19 cellular contexts compared by ENCODE assay signal in the genomic region with DNA sequence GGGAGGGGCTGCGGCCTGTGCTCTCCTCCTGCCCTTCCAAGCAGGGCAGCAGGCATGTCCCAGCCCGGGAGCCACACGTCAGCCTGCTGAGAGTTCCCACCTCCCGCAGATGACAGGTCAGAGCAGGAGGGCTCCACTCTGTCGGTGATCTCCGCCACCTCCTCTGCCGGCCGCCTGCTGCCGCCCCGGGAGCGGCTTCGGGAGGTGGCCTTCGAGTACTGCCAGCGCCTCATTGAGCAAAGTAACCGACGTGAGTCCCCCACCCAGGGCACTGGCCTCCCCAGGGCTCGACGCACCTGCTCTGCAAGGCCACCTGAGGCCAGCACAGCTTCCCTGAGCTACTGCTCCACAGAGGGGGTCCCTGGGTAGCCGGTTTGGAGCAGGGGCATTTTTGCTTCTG. TPM values are rescaled to one million over a fixed set of nuclear protein-coding genes. Genes with fewer than 3 reads are reported as not detected.
DNase-seq lines count a peak whose midpoint lies in the region; ATAC-seq, FAIRE-seq and TF ChIP-seq lines count a peak whose summit lies in the region.
"Had no signal": no experiment of that assay in that cellular context is flagged by ENCODE, and none has a peak within 500 bp of the region (broad histone marks: within the 10 kb centered on the region; RNA-seq: fewer than 3 reads in every experiment).

No MANE protein-coding gene starts in this region.

- TF ChIP-seq POLR2A in heart left ventricle (IDR thresholded peaks at IDR 0.05), result no peak

- H3K4me3 ChIP-seq in right atrium auricular region (no peak overlapping the region), heart left ventricle (no peak overlapping the region)
- H3K4me3 ChIP-seq: A549 had no signal

- intact Hi-C loops in Right ventricle myocardium inferior (cut with DNase I), result no loop called here
- intact Hi-C loops in heart left ventricle (cut with DNase I), result no loop called here
- intact Hi-C loops in left ventricle myocardium superior (cut with micrococcal nuclease), result no loop called here

- H3K36me3 ChIP-seq in right atrium auricular region (peaks cover 77% of the 10 kb centered on the region), heart left ventricle (peaks cover 0 to 98% (median 81%) of the 10 kb centered on the region in 9 donors)

- DNase-seq in Right ventricle myocardium inferior (ENCODE audit: missing footprints) (no peak), right atrium auricular region (ENCODE audit: low spot score) (no peak), heart left ventricle (peak in 3 of 5 donors; percentile 67 to 72 (median 72)), left ventricle myocardium superior (peak; percentile 76), urothelium cell line (ENCODE audit: low spot score) (no peak)
- DNase-seq: AML-193; CD4-positive, alpha-beta T cell; DMS153; DMS79; GDM1; H9 had no signal

- FAIRE-seq in urothelium cell line (lab: Jason Lieb, UNC), result peak; percentile 92
- FAIRE-seq: A549, GM12892, GM18507, H1 had no signal

- H3K27ac ChIP-seq in right atrium auricular region, result no peak overlapping the region
- H3K27ac ChIP-seq in heart left ventricle, result peak overlapping the region in 1 of 12 donors; percentile 15
- H3K27ac ChIP-seq: 22Rv1, A549, C4-2B had no signal

- H3K27me3 ChIP-seq in right atrium auricular region (no peaks in the 10 kb centered on the region), heart left ventricle (no peaks in the 10 kb centered on the region)

- peaks cover 0 to 15% of the 10 kb centered on the region in 2 donors for H3K4me1 ChIP-seq in right atrium auricular region
- peaks cover 0 to 13% (median 0%) of the 10 kb centered on the region in 12 donors for H3K4me1 ChIP-seq in heart left ventricle
- H3K4me1 ChIP-seq: A549 had no signal

- H3K9me3 ChIP-seq in right atrium auricular region, result no peaks in the 10 kb centered on the region
- no peaks in the 10 kb centered on the region for H3K9me3 ChIP-seq in heart left ventricle
- H3K9me3 ChIP-seq: A549 had no signal

- no peak for TF ChIP-seq CTCF in right atrium auricular region (IDR thresholded peaks at IDR 0.05)
- TF ChIP-seq CTCF in heart left ventricle (IDR thresholded peaks at IDR 0.05), result no peak

- peak; percentile 76 for ATAC-seq in Right ventricle myocardium inferior
- peak; percentile 68 to 83 (median 76) for ATAC-seq in heart left ventricle
- ATAC-seq in left ventricle myocardium superior, result peak; percentile 87
- no peak for ATAC-seq in GM18517 (IDR thresholded peaks at IDR 0.05; ENCODE audit: unreplicated experiment)
- ATAC-seq in GM21786 (IDR thresholded peaks at IDR 0.05; ENCODE audit: unreplicated experiment), result no peak
- ATAC-seq: A549 had no signal

- 38 to 67% (median 54%) methylated on average over 5 to 19 of the region's 19 CpGs for WGBS in heart left ventricle, 4 donors

RNA-seq across cellular contexts. Expression of gene AP5Z1, which starts 9.4 kb away (rescaled TPM):
- total RNA-seq in Right ventricle myocardium inferior (14.4 TPM), right atrium auricular region (1 to 10 TPM; 7.5 to 9.2 TPM), heart left ventricle (10 to 100 TPM in 7 of 9 donors, 1 to 10 TPM in 2; 8.4 to 31.9 (median 12.0) TPM), left ventricle myocardium superior (10.5 TPM)
- polyA plus RNA-seq in heart left ventricle, result 10 to 100 TPM; 14.9 to 17.3 TPM

Comparison
In these comparisons a context has a peak if more than half of its experiments do, and no peak if none do; other contexts are left out.
1. DNase-seq: peak in heart left ventricle (3 of 5) and left ventricle myocardium superior (single experiment); none in Right ventricle myocardium inferior (single experiment), right atrium auricular region (single experiment) and urothelium cell line (single experiment).
2. ATAC-seq: peak in Right ventricle myocardium inferior (single experiment), heart left ventricle (4 of 4) and left ventricle myocardium superior (single experiment); none in GM18517 (single experiment) and GM21786 (single experiment).